8 cellular contexts compared by ENCODE assay signal in genomic region chr1:101288491-101288944, GRCh38. TPM values are rescaled to one million over a fixed set of nuclear protein-coding genes. Genes with fewer than 3 reads are reported as not detected.
DNase-seq lines count a peak whose midpoint lies in the region; ATAC-seq and TF ChIP-seq lines count a peak whose summit lies in the region.

No MANE protein-coding gene starts in this region.

- WGBS in heart right ventricle, 2 donors: 28 to 37% methylated on average over 4 of the region's 4 CpGs

- peak; percentile 74 for DNase-seq in DND-41
- peak; percentile 72 for DNase-seq in MG63
- peak; percentile 43 for DNase-seq in SKM-1 treated with dmso at 0.1 percent for 144 hours (lab: John Stamatoyannopoulos, UW; ENCODE audit: unreplicated experiment)
- DNase-seq in adipocyte (ENCODE audit: low read depth): peak; percentile 95
- peak in 1 of 2 donors; percentile 75 for DNase-seq in heart right ventricle
- DNase-seq in retina: peak; percentile 72

- no peaks in the 10 kb centered on the region for H3K79me2 ChIP-seq in DND-41 (ENCODE audit: insufficient read depth, low read length)

- no peaks in the 10 kb centered on the region for H4K20me1 ChIP-seq in DND-41 (ENCODE audit: insufficient read depth, low read length)

- H3K4me2 ChIP-seq in DND-41 (ENCODE audit: insufficient read depth, low read length): no peak overlapping the region

- H3K4me1 ChIP-seq in DND-41 (ENCODE audit: insufficient read depth, low read length) (peaks cover 42% of the 10 kb centered on the region), adipocyte (ENCODE audit: control insufficient read depth, insufficient read depth, low read length) (peaks cover 10% of the 10 kb centered on the region), heart right ventricle (peaks cover 0 to 44% (median 4%) of the 10 kb centered on the region in 9 donors)

- no peak overlapping the region for H2AFZ ChIP-seq in DND-41 (ENCODE audit: low read depth, low read length)

- H3K9me3 ChIP-seq in DND-41 (ENCODE audit: insufficient read depth, low read length, severe bottlenecking) (no peaks in the 10 kb centered on the region), MG63 (no peaks in the 10 kb centered on the region), adipocyte (ENCODE audit: control insufficient read depth, low read length) (peaks cover 6% of the 10 kb centered on the region), heart right ventricle (peaks cover 0 to 8% (median 0%) of the 10 kb centered on the region in 11 donors)

- H3K4me3 ChIP-seq in DND-41 (ENCODE audit: low read depth in 1 of 2, low read length in 2 of 2) (no peak overlapping the region), MG63 (no peak overlapping the region), adipocyte (ENCODE audit: low read length) (no peak overlapping the region), heart right ventricle (peak overlapping the region in 3 of 10 donors; percentile 6 to 28 (median 21))

- ATAC-seq in DND-41 (ENCODE audit: insufficient read depth, low read depth) (peak; percentile 64), GM21723 (IDR thresholded peaks at IDR 0.05; ENCODE audit: unreplicated experiment) (peak; percentile 52), heart right ventricle (peak; percentile 83 to 92 (median 90)), HG03439 (IDR thresholded peaks at IDR 0.05; ENCODE audit: unreplicated experiment) (no peak)

- H3K9ac ChIP-seq in DND-41 (ENCODE audit: low read depth, low read length) (no peak overlapping the region), adipocyte (ENCODE audit: low read length) (no peak overlapping the region)

- TF ChIP-seq CTCF in DND-41 (IDR thresholded peaks at IDR 0.05; ENCODE audit: borderline replicate concordance, extremely low read depth, low read length, poor library complexity, severe bottlenecking): peak; percentile 99
- peak; percentile 86 to 97 (median 94) for TF ChIP-seq CTCF in heart right ventricle (IDR thresholded peaks at IDR 0.05)

- H3K27ac ChIP-seq in DND-41 (ENCODE audit: low read length) (peak overlapping the region; percentile 4; the same call in 1 of the 2 replicates), heart right ventricle (peak overlapping the region in 4 of 10 donors; percentile 0 to 49 (median 21))

- H3K36me3 ChIP-seq in DND-41 (ENCODE audit: insufficient read depth, low read length) (no peaks in the 10 kb centered on the region), MG63 (no peaks in the 10 kb centered on the region), adipocyte (ENCODE audit: control insufficient read depth, insufficient read depth, low read length, severe bottlenecking) (no peaks in the 10 kb centered on the region), heart right ventricle (no peaks in the 10 kb centered on the region)

- H3K27me3 ChIP-seq in DND-41 (ENCODE audit: insufficient read depth, low read length, poor library complexity): no peaks in the 10 kb centered on the region
- H3K27me3 ChIP-seq in MG63: no peaks in the 10 kb centered on the region; the same call in 1 of the 2 replicates
- no peaks in the 10 kb centered on the region for H3K27me3 ChIP-seq in adipocyte (replicated peaks; ENCODE audit: control insufficient read depth, insufficient read depth, low read length)
- H3K27me3 ChIP-seq in heart right ventricle: no peaks in the 10 kb centered on the region

- intact Hi-C loops in heart right ventricle (cut with DNase I): loop anchor here in 9 of 10 donors (1.0 to 10.0 kb wide), 15 partner anchors 46 to 371 kb away; partner anchors contain the start of genes S1PR1 (in 3 of the 9) and DPH5 (in 2 of the 9)

RNA-seq across cellular contexts. Expression of gene S1PR1, which starts 51.7 kb away (rescaled TPM):
- 0.30 TPM in 1 of 2 replicates, not detected in the other for total RNA-seq in MG63 (2014; rRNA removed; shearing (Covaris generic); ENCODE audit: low replicate concordance)
- 10 to 100 TPM; 37.4 to 82.2 (median 55.2) TPM for total RNA-seq in heart right ventricle
- 10 to 100 TPM; 50.3 to 51.2 TPM for polyA plus RNA-seq in heart right ventricle

Comparison
In these comparisons a context has a peak if more than half of its experiments do, and no peak if none do; other contexts are left out.
1. RNA of gene S1PR1, which starts 51.7 kb away (total RNA-seq): 37.4 to 82.2 TPM in heart right ventricle; 0.30 TPM in MG63; every median in the first group is over 10 times any median in the second.